In the genomic region with DNA sequence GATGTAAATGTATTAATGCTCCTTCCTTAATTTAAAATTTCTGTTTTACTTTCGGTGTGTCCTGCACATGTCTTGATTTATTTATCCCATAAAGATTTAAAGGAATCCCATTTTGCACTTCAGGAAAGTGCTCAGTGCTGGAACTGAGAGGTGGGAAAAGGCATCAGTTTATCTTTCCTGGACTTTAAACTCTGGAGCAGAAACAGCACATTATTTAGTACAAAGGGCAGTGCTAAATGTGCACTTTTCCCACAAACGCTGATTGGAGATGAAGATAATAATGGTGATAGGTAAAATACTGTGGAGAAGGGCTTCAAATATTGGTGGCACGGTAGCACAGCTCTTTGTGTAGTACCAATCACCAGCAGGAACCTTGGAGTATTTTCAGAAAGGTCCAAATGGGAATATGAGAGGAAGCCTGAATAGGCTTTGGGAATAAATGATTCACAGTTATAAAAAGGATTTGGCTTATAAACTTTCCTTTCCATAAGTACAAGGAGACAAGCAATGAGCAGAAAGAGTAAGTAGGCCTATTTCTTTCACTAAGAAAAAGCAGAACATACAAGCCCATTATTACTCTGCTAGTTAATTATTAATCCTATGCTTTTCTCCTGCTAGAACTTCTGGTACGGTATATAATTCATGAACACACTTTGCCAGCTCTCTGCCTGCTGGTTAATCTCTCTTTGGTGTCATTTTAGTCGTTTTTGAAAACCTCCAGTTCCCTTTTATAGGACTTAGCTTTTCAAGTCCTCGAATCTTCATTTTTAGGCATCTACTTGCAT, we compare ENCODE assay signal across 23 cellular contexts. TPM values are rescaled to one million over a fixed set of nuclear protein-coding genes. Genes with fewer than 3 reads are reported as not detected.
DNase-seq lines count a peak whose midpoint lies in the region; ATAC-seq, FAIRE-seq and TF ChIP-seq lines count a peak whose summit lies in the region.
"Had no signal": no experiment of that assay in that cellular context is flagged by ENCODE, and none has a peak within 500 bp of the region (broad histone marks: within the 10 kb centered on the region; RNA-seq: fewer than 3 reads in every experiment).

No MANE protein-coding gene starts in this region.

- TF ChIP-seq CTCF in HepG2 (CRISPR knock-in tag; IDR thresholded peaks at IDR 0.05) (no peak), stomach (IDR thresholded peaks at IDR 0.05) (no peak), adrenal gland (IDR thresholded peaks at IDR 0.05) (no peak)

- in situ Hi-C loops in HepG2 (cut with HindIII; ENCODE audit: extremely low pct_ligation_motif_present, low pct_unique_long_range_greater_than_20kb): no loop called here

- peak; percentile 20 for DNase-seq in HuH-7 (ENCODE audit: low spot score)
- no peak for DNase-seq in adipocyte (ENCODE audit: low read depth)
- peak; percentile 2 for DNase-seq in HepG2 (ENCODE audit: low spot score)
- no peak for DNase-seq in stomach
- DNase-seq in NCI-H1417 (lab: John Stamatoyannopoulos, UW): no peak
- no peak for DNase-seq in adrenal gland
- DNase-seq in cerebellar nuclear complex (lab: John Stamatoyannopoulos, UW): no peak
- DNase-seq: ACHN; CD4-positive, alpha-beta T cell; COR-L47; DND-41; H7; NCI-H1092 treated with DMSO at 0.1 percent for 48 hours; NCI-H2029 treated with DMSO at 0.1 percent for 48 hours; NCI-H345; NCI-H524 treated with DMSO at 0.1 percent for 48 hours; PC-9; RPMI8226; SHP77 had no signal

- H3K4me2 ChIP-seq in HepG2 (ENCODE audit: low read depth, low read length): peak overlapping the region; percentile 38
- H3K4me2 ChIP-seq: BLaER1, PC-9 had no signal

- peak overlapping the region; percentile 42 for H3K4me3 ChIP-seq in adipocyte (ENCODE audit: low read length)
- H3K4me3 ChIP-seq in HepG2 (replicated peaks in 1 of 3; ENCODE audit: insufficient read depth in 1 of 3, low read depth in 2 of 3, low read length in 3 of 3): no peak overlapping the region
- H3K4me3 ChIP-seq in stomach: no peak overlapping the region
- no peak overlapping the region for H3K4me3 ChIP-seq in adrenal gland
- H3K4me3 ChIP-seq: BLaER1, K562, PC-9 had no signal

- H3K27me3 ChIP-seq in adipocyte (replicated peaks; ENCODE audit: control insufficient read depth, insufficient read depth, low read length) (no peaks in the 10 kb centered on the region), HepG2 (ENCODE audit: control insufficient read depth in 1 of 2, insufficient read depth in 2 of 2, low read length in 2 of 2) (no peaks in the 10 kb centered on the region), stomach (no peaks in the 10 kb centered on the region), adrenal gland (no peaks in the 10 kb centered on the region)
- H3K27me3 ChIP-seq: BLaER1 had no signal

- TF ChIP-seq RAD21 in HepG2 (CRISPR knock-in tag; IDR thresholded peaks at IDR 0.05): no peak

- H3K36me3 ChIP-seq in adipocyte (ENCODE audit: control insufficient read depth, insufficient read depth, low read length, severe bottlenecking) (no peaks in the 10 kb centered on the region), HepG2 (replicated peaks in 1 of 2; ENCODE audit: control insufficient read depth in 1 of 2, insufficient read depth in 2 of 2, low read length in 2 of 2) (no peaks in the 10 kb centered on the region), stomach (no peaks in the 10 kb centered on the region), adrenal gland (replicated peaks in 1 of 2) (no peaks in the 10 kb centered on the region)
- H3K36me3 ChIP-seq: BLaER1 had no signal

- peak; percentile 60 for ATAC-seq in HepG2
- ATAC-seq in GM19023 (IDR thresholded peaks at IDR 0.05; ENCODE audit: unreplicated experiment): no peak
- ATAC-seq: K562 had no signal

- POLR2A ChIA-PET in HepG2 (lab: Yijun Ruan, JAX): no interaction called here

- H3K27ac ChIP-seq in HepG2 (ENCODE audit: extremely low read length, insufficient read depth, low read length) (no peak overlapping the region), stomach (peak overlapping the region in 3 of 5 donors; percentile 11 to 38 (median 23)), adrenal gland (no peak overlapping the region)
- H3K27ac ChIP-seq: BLaER1, PC-9 had no signal

- H3K9ac ChIP-seq in adipocyte (ENCODE audit: low read length) (no peak overlapping the region), HepG2 (ENCODE audit: insufficient read depth, low read depth, low read length) (no peak overlapping the region)
- H3K9ac ChIP-seq: BLaER1 had no signal

- CTCF ChIA-PET in HepG2 (lab: Yijun Ruan, JAX; ENCODE audit: low intra/inter-chr PET ratio, low total read pairs): no interaction called here

- TF ChIP-seq EP300 in HepG2 (IDR thresholded peaks at IDR 0.05; ENCODE audit: low read depth in 2 of 2, low read length in 2 of 2) (no peak), HepG2 (CRISPR knock-in tag; IDR thresholded peaks at IDR 0.05; ENCODE audit: borderline replicate concordance) (no peak), stomach (IDR thresholded peaks at IDR 0.05) (no peak)

- no peak for TF ChIP-seq POLR2A in HepG2 (IDR thresholded peaks at IDR 0.05; ENCODE audit: insufficient read depth in 1 of 2, low read depth in 2 of 2, low read length in 2 of 2)
- no peak for TF ChIP-seq POLR2A in stomach (IDR thresholded peaks at IDR 0.05)
- no peak for TF ChIP-seq POLR2A in adrenal gland (IDR thresholded peaks at IDR 0.05)

- H3K4me1 ChIP-seq in adipocyte (ENCODE audit: control insufficient read depth, insufficient read depth, low read length): no peaks in the 10 kb centered on the region
- peaks cover 12% of the 10 kb centered on the region for H3K4me1 ChIP-seq in HepG2 (ENCODE audit: insufficient read depth, low read length)
- peaks cover 0 to 23% (median 9%) of the 10 kb centered on the region in 4 donors for H3K4me1 ChIP-seq in stomach
- no peaks in the 10 kb centered on the region for H3K4me1 ChIP-seq in adrenal gland (replicated peaks in 1 of 2)
- H3K4me1 ChIP-seq: BLaER1 had no signal

- WGBS in HepG2 (ENCODE audit: low lambda C conversion rate): 16% methylated on average over 6 of the region's 6 CpGs
- 30 to 47% (median 44%) methylated on average over 6 of the region's 6 CpGs for WGBS in stomach, 5 donors
- WGBS in adrenal gland, 4 donors: 60 to 73% (median 63%) methylated on average over 6 of the region's 6 CpGs

- H2AFZ ChIP-seq in HepG2 (ENCODE audit: low read length): no peak overlapping the region
- H2AFZ ChIP-seq: PC-9 had no signal

- H3K79me2 ChIP-seq in HepG2 (ENCODE audit: insufficient read depth, low read length): no peaks in the 10 kb centered on the region

- intact Hi-C loops in HepG2 (cut with micrococcal nuclease; ENCODE audit: unreplicated experiment): no loop called here
- intact Hi-C loops in stomach (cut with DNase I; ENCODE audit: low total_unique reads): no loop called here
- intact Hi-C loops in adrenal gland (cut with DNase I): no loop called here

- H3K9me3 ChIP-seq in adipocyte (ENCODE audit: control insufficient read depth, low read length) (no peaks in the 10 kb centered on the region), HepG2 (ENCODE audit: low read length) (no peaks in the 10 kb centered on the region), stomach (no peaks in the 10 kb centered on the region), adrenal gland (replicated peaks in 1 of 3) (no peaks in the 10 kb centered on the region)
- H3K9me3 ChIP-seq: BLaER1 had no signal

- BruUV-seq in HepG2 (replicated peaks; lab: Mats Ljungman, UMichigan): no TSS peak

- FAIRE-seq in HepG2 (lab: Jason Lieb, UNC): no peak
- FAIRE-seq: GM12891, K562 had no signal

- H4K20me1 ChIP-seq in HepG2 (ENCODE audit: insufficient read depth, low read length): no peaks in the 10 kb centered on the region
- H4K20me1 ChIP-seq: BLaER1 had no signal

RNA-seq across cellular contexts. Expression of a gene that starts 58.4 kb away (rescaled TPM):
- not detected in 2 replicates for total RNA-seq in HepG2 (2016; rRNA removed; fragmentation: Illumina TruSeq; extraction: Trizol)
- total RNA-seq in HepG2 (2016; cell fraction: cytosol; rRNA removed; fragmentation: Illumina TruSeq; extraction: Trizol; ENCODE audit: low read depth): not detected in 2 replicates
- total RNA-seq in HepG2 (2016; cell fraction: insoluble cytoplasmic fraction; rRNA removed; fragmentation: Illumina TruSeq; extraction: Trizol): not detected in 2 replicates
- total RNA-seq in HepG2 (2016; cell fraction: membrane; rRNA removed; fragmentation: Illumina TruSeq; extraction: Trizol): not detected in 2 replicates
- not detected in 2 replicates for total RNA-seq in HepG2 (2016; cell fraction: nucleus; rRNA removed; fragmentation: Illumina TruSeq; extraction: Trizol)
- not detected in 2 replicates for polyA plus RNA-seq in HepG2 (2011; rRNA removed)
- polyA plus RNA-seq in HepG2 (2011; cell fraction: cytosol; rRNA removed): not detected in 2 replicates
- polyA plus RNA-seq in HepG2 (2011; cell fraction: nucleus; rRNA removed): not detected in 2 replicates
- not detected in 2 replicates for polyA plus RNA-seq in HepG2 (2012)
- polyA plus RNA-seq in HepG2 (2016; cell fraction: cytosol; fragmentation: Illumina TruSeq; extraction: Trizol; ENCODE audit: low read depth): not detected in 2 replicates
- not detected in 2 replicates for polyA plus RNA-seq in HepG2 (2016; cell fraction: insoluble cytoplasmic fraction; fragmentation: Illumina TruSeq; extraction: Trizol; ENCODE audit: low read depth)
- not detected in 2 replicates for polyA plus RNA-seq in HepG2 (2016; cell fraction: membrane; fragmentation: Illumina TruSeq; extraction: Trizol; ENCODE audit: low read depth)
- not detected in 2 replicates for polyA plus RNA-seq in HepG2 (2016; cell fraction: nucleus; fragmentation: Illumina TruSeq; extraction: Trizol; ENCODE audit: insufficient read depth, low read depth)
- polyA minus RNA-seq in HepG2 (2011; rRNA and poly(A)+ RNA removed; ENCODE audit: low replicate concordance): not detected in 2 replicates
- polyA minus RNA-seq in HepG2 (2011; cell fraction: cytosol; rRNA and poly(A)+ RNA removed): not detected in 2 replicates
- not detected in 2 replicates for polyA minus RNA-seq in HepG2 (2011; cell fraction: nucleus; rRNA and poly(A)+ RNA removed)
- not detected for total RNA-seq in stomach
- polyA plus RNA-seq in stomach: not detected
- not detected for total RNA-seq in adrenal gland
- polyA plus RNA-seq in adrenal gland: not detected
- total RNA-seq: CD4-positive, alpha-beta T cell; H7; K562; PC-9 had no signal
- polyA plus RNA-seq: K562 had no signal

Comparison
In these comparisons a context has a peak if more than half of its experiments do, and no peak if none do; other contexts are left out.
1. DNase-seq: peak in HuH-7 (single experiment) and HepG2 (single experiment); none in adipocyte (single experiment), stomach (single experiment), NCI-H1417 (0 of 3), adrenal gland (0 of 7) and cerebellar nuclear complex (0 of 2).
2. H3K27ac ChIP-seq: peak in stomach (3 of 5); none in HepG2 (single experiment) and adrenal gland (0 of 5).